In the genomic region with DNA sequence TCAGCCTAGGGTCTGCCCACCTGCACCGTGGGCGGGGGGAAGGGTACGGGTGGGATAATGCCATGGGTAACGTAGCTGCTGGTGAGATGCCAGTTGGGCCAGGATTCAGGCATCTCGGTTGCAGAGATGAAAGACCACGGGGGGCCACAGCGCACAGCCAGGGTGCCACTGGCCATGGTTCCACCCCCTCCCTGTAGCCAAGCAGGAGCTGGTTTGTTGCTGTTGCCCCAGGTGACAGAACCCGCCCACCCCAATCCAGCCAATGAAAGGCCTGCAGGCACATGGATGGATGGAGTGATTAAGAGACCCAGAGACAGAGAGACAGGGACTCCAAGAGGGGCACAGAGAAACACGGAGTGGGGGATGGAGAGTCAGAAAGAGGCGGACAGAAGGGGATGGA, we compare ENCODE assay signal across 11 cellular contexts. TPM values are rescaled to one million over a fixed set of nuclear protein-coding genes. Genes with fewer than 3 reads are reported as not detected.
DNase-seq lines count a peak whose midpoint lies in the region; ATAC-seq and TF ChIP-seq lines count a peak whose summit lies in the region.
"Had no signal": no experiment of that assay in that cellular context is flagged by ENCODE, and none has a peak within 500 bp of the region (broad histone marks: within the 10 kb centered on the region; RNA-seq: fewer than 3 reads in every experiment).

No MANE protein-coding gene starts in this region.

- intact Hi-C loops in HCT116 (cut with micrococcal nuclease) = no loop called here
- intact Hi-C loops in left colon (cut with DNase I, micrococcal nuclease) = no loop called here
- intact Hi-C loops in lower lobe of right lung (cut with DNase I) = no loop called here

- no peak overlapping the region for H3K9ac ChIP-seq in HCT116 (ENCODE audit: low read length)

- no peak overlapping the region for H2AFZ ChIP-seq in HCT116 (ENCODE audit: low read depth, low read length, poor library complexity, severe bottlenecking)
- H2AFZ ChIP-seq in osteoblast (ENCODE audit: low read length) = no peak overlapping the region

- CTCF ChIA-PET in HCT116 (lab: Charles Lee) = interaction anchor here (4.1 kb wide), 1 partner anchor 66 kb away, joined by 20 read pairs; a partner anchor contains a TSS

- H3K27me3 Mint-ChIP-seq in chondrocyte (ENCODE audit: low read depth) = no peaks in the 10 kb centered on the region

- no TSS peak for BruUV-seq in HCT116 (replicated peaks; lab: Mats Ljungman, UMichigan)

- POLR2A ChIA-PET in HCT116 (lab: Charles Lee) = interaction anchor here (1.3 kb wide), 1 partner anchor 413 kb away, joined by 3 read pairs; a partner anchor contains a TSS

- H3K36me3 ChIP-seq in HCT116 (ENCODE audit: control insufficient read depth in 1 of 2, insufficient read depth in 2 of 2, low read length in 2 of 2) (no peaks in the 10 kb centered on the region), osteoblast (ENCODE audit: insufficient read depth, low read length) (no peaks in the 10 kb centered on the region), lower lobe of right lung (no peaks in the 10 kb centered on the region)
- H3K36me3 ChIP-seq: upper lobe of left lung had no signal

- RAD21 ChIA-PET in HCT116 (lab: Charles Lee; ENCODE audit: low non-redundant PET in 1 of 2, low total read pairs in 2 of 2, uncharacterized antibody in 2 of 2, unreplicated experiment in 2 of 2) = no interaction called here

- peaks cover 24 to 70% of the 10 kb centered on the region in 2 experiments for H3K4me1 ChIP-seq in HCT116 (ENCODE audit: control insufficient read depth in 1 of 2, insufficient read depth in 2 of 2, low read length in 2 of 2)
- H3K4me1 ChIP-seq in osteoblast (ENCODE audit: insufficient read depth, low read length) = peaks cover 10% of the 10 kb centered on the region
- peaks cover 25% of the 10 kb centered on the region for H3K4me1 ChIP-seq in lower lobe of right lung

- H3K27ac ChIP-seq in HCT116 (ENCODE audit: low read depth, low read length) (no peak overlapping the region), osteoblast (ENCODE audit: low read depth, low read length) (no peak overlapping the region), lower lobe of right lung (no peak overlapping the region)
- H3K27ac ChIP-seq: upper lobe of left lung had no signal

- DNase-seq in activated CD4-positive, alpha-beta T cell treated with anti-CD3 and anti-CD28 coated beads for 48 hours = peak; percentile 67
- no peak for DNase-seq in activated CD4-positive, alpha-beta T cell treated with anti-CD3 and anti-CD28 coated beads for 1 hour
- DNase-seq in HCT116 (ENCODE audit: low read depth, low spot score) (no peak), chondrocyte (ENCODE audit: low spot score) (no peak), osteoblast (ENCODE audit: insufficient read length, low spot score, missing footprints) (peak; percentile 93), left colon (no peak), lower lobe of right lung (no peak)
- DNase-seq: activated gamma-delta T cell treated with Interleukin-2 at 50 U/mL for 16 hours, immature natural killer cell, upper lobe of left lung had no signal

- H4K20me1 ChIP-seq in HCT116 (ENCODE audit: insufficient read depth) (no peaks in the 10 kb centered on the region), osteoblast (ENCODE audit: insufficient read depth, low read length) (peaks cover 3% of the 10 kb centered on the region)

- no peak for TF ChIP-seq RAD21 in HCT116 (IDR thresholded peaks at IDR 0.05; ENCODE audit: low read depth)

- H3K27me3 ChIP-seq in HCT116 (ENCODE audit: insufficient read depth, low read length) = no peaks in the 10 kb centered on the region
- no peaks in the 10 kb centered on the region for H3K27me3 ChIP-seq in osteoblast (ENCODE audit: insufficient read depth, low read length)
- peaks cover 28% of the 10 kb centered on the region for H3K27me3 ChIP-seq in lower lobe of right lung (ENCODE audit: low read depth)

- peak overlapping the region; percentile 77 for H3K4me3 Mint-ChIP-seq in chondrocyte (ENCODE audit: unreplicated experiment)

- H3K4me3 ChIP-seq in HCT116 (replicated peaks in 1 of 2; ENCODE audit: low read depth in 1 of 2, low read length in 2 of 2) = no peak overlapping the region
- H3K4me3 ChIP-seq in osteoblast (ENCODE audit: insufficient read depth, low read length) = no peak overlapping the region
- no peak overlapping the region for H3K4me3 ChIP-seq in lower lobe of right lung

- H3K36me3 Mint-ChIP-seq in chondrocyte (ENCODE audit: low read depth) = no peaks in the 10 kb centered on the region

- no peak for TF ChIP-seq CTCF in HCT116 (IDR thresholded peaks at IDR 0.05 in 2 of 3, conservative IDR thresholded peaks at IDR 0.05 in 1 of 3; ENCODE audit: borderline replicate concordance in 1 of 3, insufficient read depth in 1 of 3, low read depth in 2 of 3, low read length in 2 of 3)
- no peak for TF ChIP-seq CTCF in chondrocyte (IDR thresholded peaks at IDR 0.05)
- no peak for TF ChIP-seq CTCF in osteoblast (IDR thresholded peaks at IDR 0.05; ENCODE audit: extremely low read depth, low read depth, low read length)
- no peak for TF ChIP-seq CTCF in lower lobe of right lung (IDR thresholded peaks at IDR 0.05)

- no peaks in the 10 kb centered on the region for H3K9me3 ChIP-seq in HCT116 (ENCODE audit: control insufficient read depth in 1 of 2, insufficient read depth in 1 of 2, low read depth in 1 of 2, low read length in 2 of 2)
- no peaks in the 10 kb centered on the region for H3K9me3 ChIP-seq in osteoblast (ENCODE audit: low read depth, low read length)
- H3K9me3 ChIP-seq in lower lobe of right lung = no peaks in the 10 kb centered on the region
- H3K9me3 ChIP-seq: upper lobe of left lung had no signal

- no peaks in the 10 kb centered on the region for H3K9me3 Mint-ChIP-seq in chondrocyte (ENCODE audit: low read depth)
- H3K9me3 Mint-ChIP-seq: immature natural killer cell had no signal

- H3K4me2 ChIP-seq in HCT116 (ENCODE audit: low read length) (0 out of 2 replicates have a peak overlapping the region, but pooled peaks have one; percentile 81), osteoblast (ENCODE audit: insufficient read depth, low read length) (no peak overlapping the region)

- peaks cover 19% of the 10 kb centered on the region for H3K4me1 Mint-ChIP-seq in chondrocyte (ENCODE audit: low read depth)

- H3K79me2 ChIP-seq in HCT116 (ENCODE audit: insufficient read depth, low read length) (no peaks in the 10 kb centered on the region; the same call in 1 of the 2 replicates), osteoblast (ENCODE audit: insufficient read depth, low read length) (peaks cover 14% of the 10 kb centered on the region)

- H3K27ac Mint-ChIP-seq in chondrocyte (ENCODE audit: unreplicated experiment) = no peak overlapping the region
- H3K27ac Mint-ChIP-seq: immature natural killer cell had no signal

- H3K9me2 ChIP-seq in HCT116 (ENCODE audit: insufficient read depth) = no peaks in the 10 kb centered on the region

- no peak for TF ChIP-seq POLR2A in HCT116 (IDR thresholded peaks at IDR 0.05; ENCODE audit: borderline replicate concordance, extremely low read depth, insufficient read depth, insufficient read length)

- ATAC-seq in HCT116 = peak; percentile 17; the same call in 1 of the 2 replicates
- ATAC-seq in left colon = no peak
- ATAC-seq in lower lobe of right lung = no peak
- ATAC-seq in GM19463 (IDR thresholded peaks at IDR 0.05; ENCODE audit: unreplicated experiment) = no peak

TF ChIP-seq in HCT116, 20 proteins besides CTCF, POLR2A, EP300 and RAD21 (continues in another document):
- TF ChIP-seq, protein P1, sequence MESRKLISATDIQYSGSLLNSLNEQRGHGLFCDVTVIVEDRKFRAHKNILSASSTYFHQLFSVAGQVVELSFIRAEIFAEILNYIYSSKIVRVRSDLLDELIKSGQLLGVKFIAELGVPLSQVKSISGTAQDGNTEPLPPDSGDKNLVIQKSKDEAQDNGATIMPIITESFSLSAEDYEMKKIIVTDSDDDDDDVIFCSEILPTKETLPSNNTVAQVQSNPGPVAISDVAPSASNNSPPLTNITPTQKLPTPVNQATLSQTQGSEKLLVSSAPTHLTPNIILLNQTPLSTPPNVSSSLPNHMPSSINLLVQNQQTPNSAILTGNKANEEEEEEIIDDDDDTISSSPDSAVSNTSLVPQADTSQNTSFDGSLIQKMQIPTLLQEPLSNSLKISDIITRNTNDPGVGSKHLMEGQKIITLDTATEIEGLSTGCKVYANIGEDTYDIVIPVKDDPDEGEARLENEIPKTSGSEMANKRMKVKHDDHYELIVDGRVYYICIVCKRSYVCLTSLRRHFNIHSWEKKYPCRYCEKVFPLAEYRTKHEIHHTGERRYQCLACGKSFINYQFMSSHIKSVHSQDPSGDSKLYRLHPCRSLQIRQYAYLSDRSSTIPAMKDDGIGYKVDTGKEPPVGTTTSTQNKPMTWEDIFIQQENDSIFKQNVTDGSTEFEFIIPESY (IDR thresholded peaks at IDR 0.05; ENCODE audit: extremely low read depth, insufficient replicate concordance, low read length) = no peak
- no peak for TF ChIP-seq JUND (IDR thresholded peaks at IDR 0.05)
- TF ChIP-seq ELF1 (IDR thresholded peaks at IDR 0.05; ENCODE audit: borderline replicate concordance, low read depth) = no peak
- TF ChIP-seq YY1 (IDR thresholded peaks at IDR 0.05; ENCODE audit: extremely low read depth, insufficient replicate concordance, low read depth, low read length) = no peak
- no peak for TF ChIP-seq ZNF274 (IDR thresholded peaks at IDR 0.05; ENCODE audit: low read depth, low read length)
- no peak for TF ChIP-seq FOSL1 (IDR thresholded peaks at IDR 0.05; ENCODE audit: low read depth)

RNA-seq across cellular contexts. Expression of a gene that starts 1.0 kb away (rescaled TPM):
- 5.4 TPM for total RNA-seq in HCT116 (2021; ENCODE audit: unreplicated experiment)
- 4.4 and 4.5 TPM in 2 replicates for polyA plus RNA-seq in HCT116 (2012)
- 0.52 to 0.85 TPM in 2 of 3 replicates, not detected in the other for total RNA-seq in chondrocyte
- under 0.01 and 0.29 TPM in 2 replicates for total RNA-seq in osteoblast
- total RNA-seq in left colon = not detected
- total RNA-seq in lower lobe of right lung = 0.77 TPM
- polyA plus RNA-seq: immature natural killer cell had no signal

RNA-seq across cellular contexts. Expression of a gene that starts 6.0 kb away (rescaled TPM):
- total RNA-seq in HCT116 (2021; ENCODE audit: unreplicated experiment) (1.7 TPM), chondrocyte (1.1 to 1.6 TPM in 2 of 3 replicates, not detected in the other), osteoblast (not detected in 2 replicates), left colon (not detected), lower lobe of right lung (3.1 TPM)
- polyA plus RNA-seq in HCT116 (2012) = 2.1 and 2.3 TPM in 2 replicates
- polyA plus RNA-seq: immature natural killer cell had no signal

RNA-seq across cellular contexts. Expression of a gene that starts 9.7 kb away (rescaled TPM):
- total RNA-seq in HCT116 (2021; ENCODE audit: unreplicated experiment) (0.34 TPM), chondrocyte (1.7 to 3.1 TPM (median 2.4 TPM) in 3 replicates), osteoblast (0.29 TPM in 1 of 2 replicates, not detected in the other), left colon (not detected), lower lobe of right lung (not detected)
- 0.44 and 0.52 TPM in 2 replicates for polyA plus RNA-seq in HCT116 (2012)
- total RNA-seq: upper lobe of left lung had no signal
- polyA plus RNA-seq: immature natural killer cell had no signal

RNA-seq across cellular contexts. Expression of a gene that starts 13.9 kb away (rescaled TPM):
- total RNA-seq in HCT116 (2021; ENCODE audit: unreplicated experiment) = not detected
- polyA plus RNA-seq in HCT116 (2012) = 0.02 and 0.10 TPM in 2 replicates
- 0.12 TPM in 1 of 3 replicates, not detected in the others for total RNA-seq in chondrocyte
- not detected in 2 replicates for total RNA-seq in osteoblast
- total RNA-seq in left colon = not detected
- total RNA-seq in lower lobe of right lung = not detected
- total RNA-seq: upper lobe of left lung had no signal
- polyA plus RNA-seq: immature natural killer cell had no signal

RNA-seq across cellular contexts. Expression of a gene that starts 14.9 kb away (rescaled TPM):
- total RNA-seq in HCT116 (2021; ENCODE audit: unreplicated experiment) = not detected
- polyA plus RNA-seq in HCT116 (2012) = 0.99 and 1.8 TPM in 2 replicates
- 1.6 TPM in 1 of 3 replicates, not detected in the others for total RNA-seq in chondrocyte
- not detected in 2 replicates for total RNA-seq in osteoblast
- not detected for total RNA-seq in left colon
- not detected for total RNA-seq in lower lobe of right lung
- total RNA-seq: upper lobe of left lung had no signal
- polyA plus RNA-seq: immature natural killer cell had no signal

Comparison
In these comparisons a context has a peak if more than half of its experiments do, and no peak if none do; other contexts are left out.
1. DNase-seq: peak in activated CD4-positive, alpha-beta T cell treated with anti-CD3 and anti-CD28 coated beads for 48 hours (single experiment) and osteoblast (single experiment); none in activated CD4-positive, alpha-beta T cell treated with anti-CD3 and anti-CD28 coated beads for 1 hour (single experiment), HCT116 (single experiment), chondrocyte (single experiment), left colon (0 of 2) and lower lobe of right lung (single experiment).